1 cellular context compared by ENCODE assay signal in genomic region chr18:79476031-79476917, GRCh38.
TF ChIP-seq lines count a peak whose summit lies in the region.

No MANE protein-coding gene starts in this region.

TF ChIP-seq in HepG2, 621 proteins besides CTCF, POLR2A, EP300 and RAD21 (continued from another document):
- TF ChIP-seq, protein P1, sequence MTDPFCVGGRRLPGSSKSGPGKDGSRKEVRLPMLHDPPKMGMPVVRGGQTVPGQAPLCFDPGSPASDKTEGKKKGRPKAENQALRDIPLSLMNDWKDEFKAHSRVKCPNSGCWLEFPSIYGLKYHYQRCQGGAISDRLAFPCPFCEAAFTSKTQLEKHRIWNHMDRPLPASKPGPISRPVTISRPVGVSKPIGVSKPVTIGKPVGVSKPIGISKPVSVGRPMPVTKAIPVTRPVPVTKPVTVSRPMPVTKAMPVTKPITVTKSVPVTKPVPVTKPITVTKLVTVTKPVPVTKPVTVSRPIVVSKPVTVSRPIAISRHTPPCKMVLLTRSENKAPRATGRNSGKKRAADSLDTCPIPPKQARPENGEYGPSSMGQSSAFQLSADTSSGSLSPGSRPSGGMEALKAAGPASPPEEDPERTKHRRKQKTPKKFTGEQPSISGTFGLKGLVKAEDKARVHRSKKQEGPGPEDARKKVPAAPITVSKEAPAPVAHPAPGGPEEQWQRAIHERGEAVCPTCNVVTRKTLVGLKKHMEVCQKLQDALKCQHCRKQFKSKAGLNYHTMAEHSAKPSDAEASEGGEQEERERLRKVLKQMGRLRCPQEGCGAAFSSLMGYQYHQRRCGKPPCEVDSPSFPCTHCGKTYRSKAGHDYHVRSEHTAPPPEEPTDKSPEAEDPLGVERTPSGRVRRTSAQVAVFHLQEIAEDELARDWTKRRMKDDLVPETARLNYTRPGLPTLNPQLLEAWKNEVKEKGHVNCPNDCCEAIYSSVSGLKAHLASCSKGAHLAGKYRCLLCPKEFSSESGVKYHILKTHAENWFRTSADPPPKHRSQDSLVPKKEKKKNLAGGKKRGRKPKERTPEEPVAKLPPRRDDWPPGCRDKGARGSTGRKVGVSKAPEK (CRISPR knock-in tag; IDR thresholded peaks at IDR 0.05; ENCODE audit: borderline replicate concordance) = no peak
- TF ChIP-seq ZSCAN22 (CRISPR knock-in tag; IDR thresholded peaks at IDR 0.05) (no peak), ZNF160 (CRISPR knock-in tag; IDR thresholded peaks at IDR 0.05) (no peak), TAF15 (IDR thresholded peaks at IDR 0.05; ENCODE audit: low read depth, low read length, poor library complexity, severe bottlenecking) (no peak), ZBTB46 (CRISPR knock-in tag; IDR thresholded peaks at IDR 0.05; ENCODE audit: borderline replicate concordance) (no peak), ZNF567 (CRISPR knock-in tag; IDR thresholded peaks at IDR 0.05; ENCODE audit: borderline replicate concordance) (no peak), NFIC (IDR thresholded peaks at IDR 0.05; ENCODE audit: low read length) (no peak), MAFG (CRISPR knock-in tag; IDR thresholded peaks at IDR 0.05) (no peak), TEF (CRISPR knock-in tag; IDR thresholded peaks at IDR 0.05) (no peak), PHF5A (CRISPR knock-in tag; IDR thresholded peaks at IDR 0.05; ENCODE audit: low read depth, unreplicated experiment) (no peak), GLMP (CRISPR knock-in tag; IDR thresholded peaks at IDR 0.05; ENCODE audit: borderline replicate concordance) (no peak), ZFAT (CRISPR knock-in tag; conservative IDR thresholded peaks at IDR 0.05) (no peak)
